In genomic region chr14:96501383-96501745, GRCh38 we compare ENCODE assay signal across 8 cellular contexts. TPM values are rescaled to one million over a fixed set of nuclear protein-coding genes. Genes with fewer than 3 reads are reported as not detected.
DNase-seq lines count a peak whose midpoint lies in the region; ATAC-seq, FAIRE-seq and TF ChIP-seq lines count a peak whose summit lies in the region.

No MANE protein-coding gene starts in this region.

- no peak for ATAC-seq in left lung

- no peaks in the 10 kb centered on the region for H3K36me3 Mint-ChIP-seq in astrocyte (ENCODE audit: low read depth, unreplicated experiment)

- CTCF ChIA-PET in BJ (lab: Yijun Ruan, JAX), result no interaction called here

- H3K4me1 ChIP-seq in astrocyte (ENCODE audit: insufficient read depth, low read length) (peaks cover 9% of the 10 kb centered on the region), left lung (peaks cover 13 to 41% of the 10 kb centered on the region in 2 donors), tibial nerve (peaks cover 0 to 37% (median 22%) of the 10 kb centered on the region in 4 donors)

- no peaks in the 10 kb centered on the region for H3K27me3 Mint-ChIP-seq in astrocyte (ENCODE audit: low read depth, unreplicated experiment)

- DNase-seq in BJ (ENCODE audit: low read depth) (no peak), HL-60 (ENCODE audit: low read depth in 1 of 2, low spot score in 1 of 2) (peak in 1 of 2 experiments; percentile 10), astrocyte (ENCODE audit: low read depth) (no peak), left lung (no peak), tibial nerve (ENCODE audit: low spot score in 2 of 2) (no peak), amniotic stem cell (lab: John Stamatoyannopoulos, UW) (no peak), OCI-M1 (lab: John Stamatoyannopoulos, UW) (no peak), kidney tubule cell (ENCODE audit: low spot score) (no peak)

- peak overlapping the region; percentile 94 for H3K27ac Mint-ChIP-seq in astrocyte (ENCODE audit: unreplicated experiment)

- WGBS in tibial nerve, 2 donors, result 6 to 7% methylated on average over 11 of the region's 11 CpGs

- H3K4me2 ChIP-seq in astrocyte (ENCODE audit: low read length), result peak overlapping the region; percentile 84

- H3K9me3 ChIP-seq in astrocyte (ENCODE audit: insufficient read depth, low read depth, low read length) (no peaks in the 10 kb centered on the region), left lung (no peaks in the 10 kb centered on the region), tibial nerve (no peaks in the 10 kb centered on the region)

- H3K27ac ChIP-seq in HL-60 (replicated peaks), result peak overlapping the region; percentile 92
- H3K27ac ChIP-seq in astrocyte (ENCODE audit: low read depth, low read length), result peak overlapping the region; percentile 95
- peak overlapping the region; percentile 98 to 99 for H3K27ac ChIP-seq in left lung
- H3K27ac ChIP-seq in tibial nerve, result peak overlapping the region in 3 of 4 donors; percentile 87 to 97 (median 96)

- H3K4me3 Mint-ChIP-seq in astrocyte (ENCODE audit: unreplicated experiment), result peak overlapping the region; percentile 100

- H3K27me3 ChIP-seq in BJ (ENCODE audit: control insufficient read depth, insufficient read depth, low read length) (no peaks in the 10 kb centered on the region), HL-60 (ENCODE audit: insufficient read depth, poor library complexity, severe bottlenecking) (no peaks in the 10 kb centered on the region), astrocyte (ENCODE audit: insufficient read depth, low read length) (no peaks in the 10 kb centered on the region), left lung (no peaks in the 10 kb centered on the region), tibial nerve (no peaks in the 10 kb centered on the region)

- POLR2A ChIA-PET in BJ (lab: Charles Lee), result no interaction called here

- no peak for TF ChIP-seq POLR2A in tibial nerve (IDR thresholded peaks at IDR 0.05)

- peaks cover 47% of the 10 kb centered on the region for H3K79me2 ChIP-seq in astrocyte (ENCODE audit: insufficient read depth, low read length)

- H2AFZ ChIP-seq in astrocyte (ENCODE audit: low read depth, low read length), result peak overlapping the region; percentile 84

- peaks cover 13% of the 10 kb centered on the region for H3K4me1 Mint-ChIP-seq in astrocyte (ENCODE audit: low read depth, unreplicated experiment)

- no peak for TF ChIP-seq EP300 in tibial nerve (IDR thresholded peaks at IDR 0.05)

- TF ChIP-seq CTCF in BJ (IDR thresholded peaks at IDR 0.05; ENCODE audit: insufficient read depth, low read depth, low read length) (no peak), HL-60 (IDR thresholded peaks at IDR 0.05; ENCODE audit: insufficient read depth, low read length) (no peak), astrocyte (IDR thresholded peaks at IDR 0.05; ENCODE audit: insufficient read depth, low read depth, low read length) (no peak), left lung (IDR thresholded peaks at IDR 0.05) (no peak), tibial nerve (IDR thresholded peaks at IDR 0.05) (no peak)

- intact Hi-C loops in left lung (cut with DNase I), result no loop called here

- H3K9me3 Mint-ChIP-seq in astrocyte (ENCODE audit: unreplicated experiment), result no peaks in the 10 kb centered on the region

- H3K4me3 ChIP-seq in BJ (ENCODE audit: low read depth, low read length) (peak overlapping the region; percentile 95), HL-60 (replicated peaks; ENCODE audit: insufficient read depth, low read length) (peak overlapping the region; percentile 94), astrocyte (ENCODE audit: insufficient read depth, low read depth, low read length) (peak overlapping the region; percentile 93), left lung (peak overlapping the region; percentile 89 to 94), tibial nerve (peak overlapping the region; percentile 45 to 95 (median 80))

- peak overlapping the region; percentile 94 for H3K9ac ChIP-seq in astrocyte (ENCODE audit: low read length)

- H4K20me1 ChIP-seq in astrocyte (ENCODE audit: insufficient read depth, low read length), result peaks cover 37% of the 10 kb centered on the region

- no peak for FAIRE-seq in astrocyte (lab: Jason Lieb, UNC)

- H3K36me3 ChIP-seq in BJ (ENCODE audit: control insufficient read depth, insufficient read depth, low read length) (no peaks in the 10 kb centered on the region), astrocyte (ENCODE audit: insufficient read depth, low read length) (no peaks in the 10 kb centered on the region), left lung (no peaks in the 10 kb centered on the region), tibial nerve (no peaks in the 10 kb centered on the region)

RNA-seq across cellular contexts. Expression of gene PAPOLA, which starts 0.8 kb away (rescaled TPM):
- polyA plus RNA-seq in BJ (2011; rRNA removed), result 92.4 and 117 TPM in 2 replicates
- 77.2 and 95.4 TPM in 2 replicates for polyA minus RNA-seq in BJ (2011; rRNA and poly(A)+ RNA removed)
- total RNA-seq in astrocyte (164 and 188 TPM in 2 replicates), left lung (100 to 1,000 TPM; 140 to 176 TPM), tibial nerve (100 to 1,000 TPM; 129 to 141 (median 135) TPM)
